In genomic region chr10:63801139-63801538, GRCh38 we compare ENCODE assay signal across 16 cellular contexts.
A peak's percentile ranks its signal among the peaks of the same experiment; 100 is the strongest.
DNase-seq lines count a peak whose midpoint lies in the region; ATAC-seq and TF ChIP-seq lines count a peak whose summit lies in the region.
"Had no signal": no experiment of that assay in that cellular context is flagged by ENCODE, and none has a peak within 500 bp of the region (broad histone marks: within the 10 kb centered on the region; RNA-seq: fewer than 3 reads in every experiment).

No MANE protein-coding gene starts in this region.

- peak overlapping the region in 11 of 12 donors; percentile 11 to 81 (median 66) for H3K27ac ChIP-seq in heart left ventricle
- H3K27ac ChIP-seq in right cardiac atrium (ENCODE audit: low read length), result no peak overlapping the region
- H3K27ac ChIP-seq in ascending aorta, result peak overlapping the region; percentile 13 to 74
- H3K27ac ChIP-seq: BLaER1 had no signal

- ATAC-seq in heart left ventricle (peak in 1 of 4 donors; percentile 20), right cardiac atrium (no peak)
- ATAC-seq: HepG2 had no signal

- peaks cover 1% of the 10 kb centered on the region for H3K36me3 Mint-ChIP-seq in osteocyte (ENCODE audit: unreplicated experiment)
- H3K36me3 Mint-ChIP-seq: CD14-positive monocyte; CD4-positive, alpha-beta memory T cell had no signal

- DNase-seq in heart left ventricle, result no peak
- no peak for DNase-seq in right cardiac atrium
- no peak for DNase-seq in ascending aorta (ENCODE audit: low spot score in 2 of 2)
- DNase-seq in fibroblast of pulmonary artery (ENCODE audit: low read depth), result peak; percentile 10
- DNase-seq in osteocyte (ENCODE audit: extremely low spot score, unreplicated experiment), result no peak
- DNase-seq in MV-4-11 (lab: John Stamatoyannopoulos, UW), result no peak
- DNase-seq in NCI-H510A (lab: John Stamatoyannopoulos, UW), result no peak
- DNase-seq in T-helper 9 cell, result no peak
- DNase-seq: 8988T; CD4-positive, alpha-beta memory T cell; DMS79 treated with DMSO at 0.1 percent for 48 hours; GF-D8; H9 had no signal

- H3K27me3 ChIP-seq in heart left ventricle (no peaks in the 10 kb centered on the region), right cardiac atrium (ENCODE audit: control insufficient read depth, insufficient read depth) (no peaks in the 10 kb centered on the region), ascending aorta (no peaks in the 10 kb centered on the region)
- H3K27me3 ChIP-seq: BLaER1 had no signal

- H3K27ac Mint-ChIP-seq in osteocyte (ENCODE audit: unreplicated experiment), result peak overlapping the region; percentile 60
- H3K27ac Mint-ChIP-seq: CD14-positive monocyte; CD4-positive, alpha-beta memory T cell; H9 had no signal

- no peak overlapping the region for H3K4me3 ChIP-seq in heart left ventricle
- H3K4me3 ChIP-seq in right cardiac atrium (ENCODE audit: low read length), result no peak overlapping the region
- H3K4me3 ChIP-seq in ascending aorta, result no peak overlapping the region
- H3K4me3 ChIP-seq in fibroblast of pulmonary artery (replicated peaks; ENCODE audit: low read depth, low read length), result no peak overlapping the region
- H3K4me3 ChIP-seq: BLaER1 had no signal

- H3K9me3 Mint-ChIP-seq in osteocyte (ENCODE audit: unreplicated experiment), result peaks cover 4% of the 10 kb centered on the region

- H3K4me3 Mint-ChIP-seq in osteocyte (ENCODE audit: unreplicated experiment), result no peak overlapping the region
- H3K4me3 Mint-ChIP-seq: CD14-positive monocyte; CD4-positive, alpha-beta memory T cell; H9 had no signal

- 33 to 51% (median 36%) methylated on average over 4 of the region's 4 CpGs for WGBS in heart left ventricle, 4 donors
- WGBS in right cardiac atrium, result 32% methylated on average over 4 of the region's 4 CpGs

- intact Hi-C loops in heart left ventricle (cut with DNase I) (no loop called here), right cardiac atrium (cut with DNase I) (no loop called here), ascending aorta (cut with DNase I) (loop anchor here (10.0 kb wide), 1 partner anchor 986 kb away; the partner anchor contains the start of gene EGR2)

- no peaks in the 10 kb centered on the region for H3K27me3 Mint-ChIP-seq in osteocyte (ENCODE audit: unreplicated experiment)
- H3K27me3 Mint-ChIP-seq: CD4-positive, alpha-beta memory T cell had no signal

- H3K36me3 ChIP-seq in heart left ventricle (no peaks in the 10 kb centered on the region), ascending aorta (no peaks in the 10 kb centered on the region)
- H3K36me3 ChIP-seq: BLaER1 had no signal

- H3K9me3 ChIP-seq in heart left ventricle (peaks cover 0 to 5% (median 0%) of the 10 kb centered on the region in 12 donors), right cardiac atrium (ENCODE audit: control insufficient read depth, low read length) (no peaks in the 10 kb centered on the region), ascending aorta (no peaks in the 10 kb centered on the region)

- no peak for TF ChIP-seq POLR2A in heart left ventricle (IDR thresholded peaks at IDR 0.05)

- peaks cover 0 to 30% (median 15%) of the 10 kb centered on the region in 12 donors for H3K4me1 ChIP-seq in heart left ventricle
- H3K4me1 ChIP-seq in right cardiac atrium (ENCODE audit: control insufficient read depth, insufficient read depth, low read length), result no peaks in the 10 kb centered on the region
- peaks cover 5 to 18% of the 10 kb centered on the region in 2 donors for H3K4me1 ChIP-seq in ascending aorta
- H3K4me1 ChIP-seq: BLaER1 had no signal

- TF ChIP-seq CTCF in heart left ventricle (IDR thresholded peaks at IDR 0.05), result no peak
- no peak for TF ChIP-seq CTCF in ascending aorta (IDR thresholded peaks at IDR 0.05)
- TF ChIP-seq CTCF in fibroblast of pulmonary artery (IDR thresholded peaks at IDR 0.05; ENCODE audit: low read length, missing control alignments), result no peak
- no peak for TF ChIP-seq CTCF in osteocyte (IDR thresholded peaks at IDR 0.05)

- H3K4me1 Mint-ChIP-seq in osteocyte (ENCODE audit: unreplicated experiment), result peaks cover 43% of the 10 kb centered on the region
